1 cellular context compared by ENCODE assay signal in the genomic region with DNA sequence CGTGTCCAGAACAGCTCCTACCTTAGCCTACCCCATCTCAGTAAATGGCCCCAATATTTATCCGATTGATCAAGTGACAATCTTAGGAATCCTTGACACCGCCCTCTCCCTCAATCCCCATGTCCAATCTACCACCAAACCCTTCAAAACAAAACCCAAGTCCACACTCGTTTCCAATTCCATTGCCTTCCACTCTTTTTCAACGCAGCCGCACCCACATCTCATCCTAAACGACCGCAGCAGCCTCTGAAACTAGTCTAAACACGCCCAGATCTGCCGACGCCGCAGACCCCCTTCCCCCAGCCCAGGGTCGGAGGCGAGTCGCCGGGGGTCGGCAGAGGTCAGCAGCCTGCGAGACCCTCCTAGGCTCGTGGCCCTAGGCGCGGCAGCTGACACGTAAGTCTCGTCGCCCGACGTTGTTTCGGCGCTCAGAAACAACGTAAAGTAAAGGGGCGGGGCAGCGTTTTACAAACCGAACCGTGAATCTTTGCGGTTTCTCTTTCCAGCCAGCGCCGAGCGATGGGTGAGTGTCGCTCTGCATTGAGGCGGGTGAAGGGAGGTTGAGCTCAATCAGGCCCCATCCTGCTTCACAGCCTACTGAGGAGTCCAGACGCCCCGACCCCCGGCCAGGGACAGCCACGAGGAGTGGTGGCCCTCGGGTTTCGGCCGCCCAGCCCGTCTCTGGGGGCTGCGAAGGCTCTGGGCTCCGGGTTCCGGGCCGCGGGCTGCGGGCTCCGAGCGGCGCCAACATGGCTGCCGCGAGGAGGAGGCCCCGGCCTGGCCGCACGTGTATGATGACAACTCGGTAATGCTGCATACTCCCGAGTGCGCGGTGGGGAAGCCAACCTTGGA.
TF ChIP-seq lines count a peak whose summit lies in the region.

A gene (plus strand): TSS at position 463 of the 852 bp plus-strand sequence. CDS start 57 bp downstream, at position 520.

TF ChIP-seq in GM23338, 12 proteins besides CTCF, POLR2A, EP300 and RAD21 (continued from another document):
- TF ChIP-seq, protein P1, sequence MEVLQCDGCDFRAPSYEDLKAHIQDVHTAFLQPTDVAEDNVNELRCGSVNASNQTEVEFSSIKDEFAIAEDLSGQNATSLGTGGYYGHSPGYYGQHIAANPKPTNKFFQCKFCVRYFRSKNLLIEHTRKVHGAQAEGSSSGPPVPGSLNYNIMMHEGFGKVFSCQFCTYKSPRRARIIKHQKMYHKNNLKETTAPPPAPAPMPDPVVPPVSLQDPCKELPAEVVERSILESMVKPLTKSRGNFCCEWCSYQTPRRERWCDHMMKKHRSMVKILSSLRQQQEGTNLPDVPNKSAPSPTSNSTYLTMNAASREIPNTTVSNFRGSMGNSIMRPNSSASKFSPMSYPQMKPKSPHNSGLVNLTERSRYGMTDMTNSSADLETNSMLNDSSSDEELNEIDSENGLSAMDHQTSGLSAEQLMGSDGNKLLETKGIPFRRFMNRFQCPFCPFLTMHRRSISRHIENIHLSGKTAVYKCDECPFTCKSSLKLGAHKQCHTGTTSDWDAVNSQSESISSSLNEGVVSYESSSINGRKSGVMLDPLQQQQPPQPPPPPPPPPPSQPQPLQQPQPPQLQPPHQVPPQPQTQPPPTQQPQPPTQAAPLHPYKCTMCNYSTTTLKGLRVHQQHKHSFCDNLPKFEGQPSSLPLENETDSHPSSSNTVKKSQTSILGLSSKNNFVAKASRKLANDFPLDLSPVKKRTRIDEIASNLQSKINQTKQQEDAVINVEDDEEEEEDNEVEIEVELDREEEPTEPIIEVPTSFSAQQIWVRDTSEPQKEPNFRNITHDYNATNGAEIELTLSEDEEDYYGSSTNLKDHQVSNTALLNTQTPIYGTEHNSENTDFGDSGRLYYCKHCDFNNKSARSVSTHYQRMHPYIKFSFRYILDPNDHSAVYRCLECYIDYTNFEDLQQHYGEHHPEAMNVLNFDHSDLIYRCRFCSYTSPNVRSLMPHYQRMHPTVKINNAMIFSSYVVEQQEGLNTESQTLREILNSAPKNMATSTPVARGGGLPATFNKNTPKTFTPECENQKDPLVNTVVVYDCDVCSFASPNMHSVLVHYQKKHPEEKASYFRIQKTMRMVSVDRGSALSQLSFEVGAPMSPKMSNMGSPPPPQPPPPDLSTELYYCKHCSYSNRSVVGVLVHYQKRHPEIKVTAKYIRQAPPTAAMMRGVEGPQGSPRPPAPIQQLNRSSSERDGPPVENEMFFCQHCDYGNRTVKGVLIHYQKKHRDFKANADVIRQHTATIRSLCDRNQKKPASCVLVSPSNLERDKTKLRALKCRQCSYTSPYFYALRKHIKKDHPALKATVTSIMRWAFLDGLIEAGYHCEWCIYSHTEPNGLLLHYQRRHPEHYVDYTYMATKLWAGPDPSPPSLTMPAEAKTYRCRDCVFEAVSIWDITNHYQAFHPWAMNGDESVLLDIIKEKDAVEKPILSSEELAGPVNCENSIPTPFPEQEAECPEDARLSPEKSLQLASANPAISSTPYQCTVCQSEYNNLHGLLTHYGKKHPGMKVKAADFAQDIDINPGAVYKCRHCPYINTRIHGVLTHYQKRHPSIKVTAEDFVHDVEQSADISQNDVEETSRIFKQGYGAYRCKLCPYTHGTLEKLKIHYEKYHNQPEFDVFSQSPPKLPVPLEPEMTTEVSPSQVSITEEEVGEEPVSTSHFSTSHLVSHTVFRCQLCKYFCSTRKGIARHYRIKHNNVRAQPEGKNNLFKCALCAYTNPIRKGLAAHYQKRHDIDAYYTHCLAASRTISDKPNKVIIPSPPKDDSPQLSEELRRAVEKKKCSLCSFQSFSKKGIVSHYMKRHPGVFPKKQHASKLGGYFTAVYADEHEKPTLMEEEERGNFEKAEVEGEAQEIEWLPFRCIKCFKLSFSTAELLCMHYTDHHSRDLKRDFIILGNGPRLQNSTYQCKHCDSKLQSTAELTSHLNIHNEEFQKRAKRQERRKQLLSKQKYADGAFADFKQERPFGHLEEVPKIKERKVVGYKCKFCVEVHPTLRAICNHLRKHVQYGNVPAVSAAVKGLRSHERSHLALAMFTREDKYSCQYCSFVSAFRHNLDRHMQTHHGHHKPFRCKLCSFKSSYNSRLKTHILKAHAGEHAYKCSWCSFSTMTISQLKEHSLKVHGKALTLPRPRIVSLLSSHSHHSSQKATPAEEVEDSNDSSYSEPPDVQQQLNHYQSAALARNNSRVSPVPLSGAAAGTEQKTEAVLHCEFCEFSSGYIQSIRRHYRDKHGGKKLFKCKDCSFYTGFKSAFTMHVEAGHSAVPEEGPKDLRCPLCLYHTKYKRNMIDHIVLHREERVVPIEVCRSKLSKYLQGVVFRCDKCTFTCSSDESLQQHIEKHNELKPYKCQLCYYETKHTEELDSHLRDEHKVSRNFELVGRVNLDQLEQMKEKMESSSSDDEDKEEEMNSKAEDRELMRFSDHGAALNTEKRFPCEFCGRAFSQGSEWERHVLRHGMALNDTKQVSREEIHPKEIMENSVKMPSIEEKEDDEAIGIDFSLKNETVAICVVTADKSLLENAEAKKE (CRISPR knock-in tag; IDR thresholded peaks at IDR 0.05), result no peak
- TF ChIP-seq CREB1 (CRISPR knock-in tag; IDR thresholded peaks at IDR 0.05; ENCODE audit: low read depth), result peak; percentile 99
